Comparison of ENCODE assay signal across 8 cellular contexts in genomic region chr3:48609088-48610005, GRCh38. TPM values are rescaled to one million over a fixed set of nuclear protein-coding genes. Genes with fewer than 3 reads are reported as not detected.
DNase-seq lines count a peak whose midpoint lies in the region; ATAC-seq, FAIRE-seq and TF ChIP-seq lines count a peak whose summit lies in the region.

Gene UQCRC1 (minus strand): TSS chr3:48609646. CDS start chr3:48609620, 26 bp downstream.

- peak within 1 kb of the TSS; percentile 11 for H3K27ac ChIP-seq in AG04450 (ENCODE audit: low read depth, low read length)
- H3K27ac ChIP-seq in WERI-Rb-1, result peak within 1 kb of the TSS; percentile 89
- peak within 1 kb of the TSS; percentile 60 for H3K27ac ChIP-seq in mammary epithelial cell (ENCODE audit: insufficient read depth, low read depth, low read length)
- peak within 1 kb of the TSS; percentile 37 for H3K27ac ChIP-seq in iPS-20b (ENCODE audit: low read length)
- H3K27ac ChIP-seq in small intestine (ENCODE audit: low read depth in 1 of 2, low read length in 1 of 2), result peak within 1 kb of the TSS; percentile 61 to 85

- dilution Hi-C loops in mammary epithelial cell (cut with HindIII; ENCODE audit: low sequenced_read_pairs), result no loop called here

- TF ChIP-seq CTCF in AG04450 (IDR thresholded peaks at IDR 0.05; ENCODE audit: low read depth, low read length) (peak; percentile 72), WERI-Rb-1 (IDR thresholded peaks at IDR 0.05; ENCODE audit: low read depth, low read length) (peak; percentile 83), mammary epithelial cell (conservative IDR thresholded peaks at IDR 0.05 in 1 of 2, IDR thresholded peaks at IDR 0.05 in 1 of 2; ENCODE audit: extremely low read depth in 1 of 2, insufficient read depth in 1 of 2, low read depth in 1 of 2, low read length in 2 of 2) (peak; percentile 24 to 69)

- no peak for FAIRE-seq in small intestine (lab: Jason Lieb, UNC)

- in situ Hi-C loops in mammary epithelial cell (cut with MboI; ENCODE audit: low sequenced_read_pairs in 2 of 2), result no loop called here

- peaks cover 48% of the 10 kb centered on the region for H3K36me3 ChIP-seq in WERI-Rb-1
- H3K36me3 ChIP-seq in mammary epithelial cell (ENCODE audit: insufficient read depth, low read length), result peaks cover 12% of the 10 kb centered on the region
- peaks cover 39% of the 10 kb centered on the region for H3K36me3 ChIP-seq in iPS-20b (ENCODE audit: insufficient read depth, low read depth, low read length)
- peaks cover 8 to 10% of the 10 kb centered on the region in 2 donors for H3K36me3 ChIP-seq in small intestine (ENCODE audit: control insufficient read depth in 2 of 2, insufficient read depth in 2 of 2, low read length in 2 of 2)

- no peaks in the 10 kb centered on the region for H3K27me3 ChIP-seq in AG04450 (ENCODE audit: control insufficient read depth, insufficient read depth, low read length)
- no peaks in the 10 kb centered on the region for H3K27me3 ChIP-seq in WERI-Rb-1 (ENCODE audit: insufficient read depth, low read depth, severe bottlenecking)
- no peaks in the 10 kb centered on the region for H3K27me3 ChIP-seq in mammary epithelial cell (ENCODE audit: insufficient read depth, low read length)
- H3K27me3 ChIP-seq in iPS-20b (ENCODE audit: insufficient read depth, low read length), result no peaks in the 10 kb centered on the region
- no peaks in the 10 kb centered on the region for H3K27me3 ChIP-seq in small intestine (ENCODE audit: control insufficient read depth in 2 of 2, insufficient read depth in 2 of 2, low read length in 2 of 2)

- H3K9ac ChIP-seq in mammary epithelial cell (ENCODE audit: insufficient read depth, low read length), result peak within 1 kb of the TSS; percentile 87
- peak within 1 kb of the TSS; percentile 94 for H3K9ac ChIP-seq in iPS-20b (ENCODE audit: low read depth, low read length)

- H3K79me2 ChIP-seq in mammary epithelial cell (ENCODE audit: insufficient read depth, low read length), result peaks cover 42% of the 10 kb centered on the region

- peak within 1 kb of the TSS; percentile 87 for H3K4me2 ChIP-seq in mammary epithelial cell (ENCODE audit: insufficient read depth, low read depth, low read length)

- intact Hi-C loops in mammary epithelial cell (cut with micrococcal nuclease), result loop anchor here (1.0 to 2.0 kb wide), 3 partner anchors 10 to 26 kb away; partner anchors contain the start of genes COL7A1 and SLC26A6

- BruUV-seq in mammary epithelial cell (replicated peaks; lab: Mats Ljungman, UMichigan), result no TSS peak

- peaks cover 19% of the 10 kb centered on the region for H3K4me1 ChIP-seq in mammary epithelial cell (ENCODE audit: insufficient read depth, low read length)
- no peaks in the 10 kb centered on the region for H3K4me1 ChIP-seq in iPS-20b (ENCODE audit: insufficient read depth, low read length)
- peaks cover 0 to 2% of the 10 kb centered on the region in 2 donors for H3K4me1 ChIP-seq in small intestine (ENCODE audit: control insufficient read depth in 2 of 2, insufficient read depth in 1 of 2, low read depth in 1 of 2, low read length in 1 of 2)

- H3K4me3 ChIP-seq in AG04450 (ENCODE audit: low read depth, low read length), result peak within 1 kb of the TSS; percentile 99
- peak within 1 kb of the TSS; percentile 89 for H3K4me3 ChIP-seq in WERI-Rb-1 (ENCODE audit: low read depth, low read length)
- peak within 1 kb of the TSS; percentile 46 to 99 (median 87) for H3K4me3 ChIP-seq in mammary epithelial cell (replicated peaks in 1 of 3; ENCODE audit: insufficient read depth in 1 of 3, low read depth in 2 of 3, low read length in 3 of 3)
- peak within 1 kb of the TSS; percentile 99 for H3K4me3 ChIP-seq in iPS-20b (ENCODE audit: low read length)
- H3K4me3 ChIP-seq in small intestine (ENCODE audit: low read depth in 1 of 2, low read length in 2 of 2), result peak within 1 kb of the TSS; percentile 90 to 97

- H3K9me3 ChIP-seq in AG04450 (ENCODE audit: control insufficient read depth, insufficient read depth, low read length), result no peaks in the 10 kb centered on the region; the same call in 1 of the 2 replicates
- no peaks in the 10 kb centered on the region for H3K9me3 ChIP-seq in WERI-Rb-1 (ENCODE audit: severe bottlenecking)
- no peaks in the 10 kb centered on the region for H3K9me3 ChIP-seq in mammary epithelial cell (replicated peaks; ENCODE audit: insufficient read depth, low read length)
- H3K9me3 ChIP-seq in iPS-20b (ENCODE audit: insufficient read depth, low read depth, low read length), result no peaks in the 10 kb centered on the region
- H3K9me3 ChIP-seq in small intestine (ENCODE audit: control insufficient read depth, low read depth), result no peaks in the 10 kb centered on the region

- H2AFZ ChIP-seq in mammary epithelial cell (ENCODE audit: low read depth, low read length), result peak within 1 kb of the TSS; percentile 89

- POLR2A ChIA-PET in AG04450 (lab: Yijun Ruan, JAX), result interaction anchor here (1.6 kb wide), 1 partner anchor 26 kb away, joined by 13 read pairs; the partner anchor contains the start of gene SLC26A6

- ATAC-seq in GM18868 (IDR thresholded peaks at IDR 0.05; ENCODE audit: unreplicated experiment) (peak; percentile 93), HG03108 (IDR thresholded peaks at IDR 0.05; ENCODE audit: unreplicated experiment) (peak; percentile 96)

- DNase-seq in AG04450 (ENCODE audit: low read depth, low spot score) (peak; percentile 82), NCI-H2196 treated with DMSO at 0.1 percent for 48 hours (lab: John Stamatoyannopoulos, UW; ENCODE audit: unreplicated experiment) (peak; percentile 52), WERI-Rb-1 (peak; percentile 93), mammary epithelial cell (peak; percentile 89), small intestine (peak; percentile 91)

- CTCF ChIA-PET in AG04450 (lab: Charles Lee), result interaction anchor here (1.0 kb wide), 1 partner anchor 11 kb away, joined by 3 read pairs; no protein-coding TSS in a partner anchor
- CTCF ChIA-PET in mammary epithelial cell (lab: Charles Lee; ENCODE audit: low non-redundant PET), result interaction anchor here (0.6 kb wide), 2 partner anchors 27 to 248 kb away, joined by 7 to 8 read pairs; no protein-coding TSS in a partner anchor

- no peaks in the 10 kb centered on the region for H4K20me1 ChIP-seq in mammary epithelial cell (ENCODE audit: insufficient read depth, low read length)

- WGBS in mammary epithelial cell (ENCODE audit: low coverage, missing lambda C conversion rate), result 2% methylated on average over 22 of the region's 86 CpGs
- WGBS in small intestine, 3 donors, result 2 to 4% (median 2%) methylated on average over 69 to 86 of the region's 86 CpGs

RNA-seq across cellular contexts. Expression of gene UQCRC1, which starts in this region (rescaled TPM):
- polyA plus RNA-seq in AG04450 (2011; rRNA removed), result 379 and 468 TPM in 2 replicates
- polyA minus RNA-seq in AG04450 (2011; rRNA and poly(A)+ RNA removed), result 611 and 892 TPM in 2 replicates
- total RNA-seq in mammary epithelial cell, result 100 to 1,000 TPM; 321 to 490 TPM
- 654 TPM for polyA plus RNA-seq in mammary epithelial cell
- polyA minus RNA-seq in mammary epithelial cell, result 928 TPM
- 100 to 1,000 TPM; 374 to 692 (median 531) TPM for polyA plus RNA-seq in small intestine

Comparison
In these comparisons a context has a peak if more than half of its experiments do, and no peak if none do; other contexts are left out.
1. Peak in every context shown above with its lines: DNase-seq, ATAC-seq, H3K4me3 ChIP-seq and H3K27ac ChIP-seq.
2. H3K27ac ChIP-seq: peak in every context shown above with its lines; median percentile 89 in WERI-Rb-1; 73 in small intestine; 60 in mammary epithelial cell; 37 in iPS-20b; 11 in AG04450.